Comparison of ENCODE assay signal across 8 cellular contexts in genomic region chr1:35191429-35192055, GRCh38. TPM values are rescaled to one million over a fixed set of nuclear protein-coding genes. Genes with fewer than 3 reads are reported as not detected.
DNase-seq lines count a peak whose midpoint lies in the region; ATAC-seq and TF ChIP-seq lines count a peak whose summit lies in the region.

No MANE protein-coding gene starts in this region.

- H3K4me1 Mint-ChIP-seq in T-helper 2 cell treated with Interferon-gamma antibody and Interleukin-4, amounts not matched to agents 5 μg/mL and 100 μg/mL, for 36 hours (ENCODE audit: low read depth) = peaks cover 51% of the 10 kb centered on the region

- peak overlapping the region; percentile 88 to 100 for H3K4me3 ChIP-seq in gastroesophageal sphincter
- H3K4me3 ChIP-seq in skeletal muscle satellite cell (ENCODE audit: low read length) = peak overlapping the region; percentile 90

- ATAC-seq in GM19468 (IDR thresholded peaks at IDR 0.05; ENCODE audit: extremely low read depth, unreplicated experiment) (peak; percentile 3), gastroesophageal sphincter (no peak), GM18520 (IDR thresholded peaks at IDR 0.05; ENCODE audit: unreplicated experiment) (no peak), GM19324 (IDR thresholded peaks at IDR 0.05; ENCODE audit: low FRiP score, unreplicated experiment) (no peak)

- no peaks in the 10 kb centered on the region for H3K9me3 Mint-ChIP-seq in T-helper 2 cell treated with Interferon-gamma antibody and Interleukin-4, amounts not matched to agents 5 μg/mL and 100 μg/mL, for 36 hours

- WGBS in gastroesophageal sphincter (ENCODE audit: low coverage in 1 of 2), 2 donors = 1% methylated on average over 13 of the region's 25 CpGs

- H3K9ac ChIP-seq in skeletal muscle satellite cell (ENCODE audit: low read depth, low read length) = peak overlapping the region; percentile 100

- peak overlapping the region; percentile 92 for H3K27ac Mint-ChIP-seq in T-helper 2 cell treated with Interferon-gamma antibody and Interleukin-4, amounts not matched to agents 5 μg/mL and 100 μg/mL, for 36 hours

- TF ChIP-seq CTCF in gastroesophageal sphincter (IDR thresholded peaks at IDR 0.05) (no peak), GM13977 (IDR thresholded peaks at IDR 0.05; ENCODE audit: extremely low read depth, insufficient read depth, missing control alignments) (no peak)

- H3K4me2 ChIP-seq in skeletal muscle satellite cell (ENCODE audit: low read length) = peak overlapping the region; percentile 77

- DNase-seq in T-helper 2 cell treated with Interferon-gamma antibody and Interleukin-4, amounts not matched to agents 5 μg/mL and 100 μg/mL, for 36 hours (ENCODE audit: low spot score) = no peak
- no peak for DNase-seq in NCI-H1092 (lab: John Stamatoyannopoulos, UW)
- DNase-seq in GM13977 (ENCODE audit: low spot score) = no peak

- H3K4me3 Mint-ChIP-seq in T-helper 2 cell treated with Interferon-gamma antibody and Interleukin-4, amounts not matched to agents 5 μg/mL and 100 μg/mL, for 36 hours = peak overlapping the region; percentile 96

- H3K36me3 ChIP-seq in gastroesophageal sphincter (peaks cover 9 to 50% of the 10 kb centered on the region in 2 donors), skeletal muscle satellite cell (ENCODE audit: insufficient read depth, low read length) (peaks cover 53% of the 10 kb centered on the region)

- H3K36me3 Mint-ChIP-seq in T-helper 2 cell treated with Interferon-gamma antibody and Interleukin-4, amounts not matched to agents 5 μg/mL and 100 μg/mL, for 36 hours (ENCODE audit: low read depth) = peaks cover 57% of the 10 kb centered on the region

- TF ChIP-seq POLR2A in gastroesophageal sphincter (IDR thresholded peaks at IDR 0.05) = no peak

- in situ Hi-C loops in GM13977 (cut with MboI; ENCODE audit: low pct_unique_long_range_greater_than_20kb, low sequenced_read_pairs, unreplicated experiment) = no loop called here

- no peak for TF ChIP-seq EP300 in gastroesophageal sphincter (IDR thresholded peaks at IDR 0.05)

- H3K4me1 ChIP-seq in gastroesophageal sphincter = peaks cover 5 to 57% (median 28%) of the 10 kb centered on the region in 3 donors
- H3K4me1 ChIP-seq in skeletal muscle satellite cell (ENCODE audit: control insufficient read depth, insufficient read depth, low read length) = peaks cover 27% of the 10 kb centered on the region

- no peaks in the 10 kb centered on the region for H3K9me3 ChIP-seq in gastroesophageal sphincter
- no peaks in the 10 kb centered on the region for H3K9me3 ChIP-seq in skeletal muscle satellite cell (replicated peaks; ENCODE audit: low read length)

- H3K27me3 ChIP-seq in gastroesophageal sphincter (no peaks in the 10 kb centered on the region), skeletal muscle satellite cell (ENCODE audit: control insufficient read depth, insufficient read depth, low read length) (no peaks in the 10 kb centered on the region)

- H3K27ac ChIP-seq in gastroesophageal sphincter = peak overlapping the region; percentile 97 to 100 (median 100)

- H3K27me3 Mint-ChIP-seq in T-helper 2 cell treated with Interferon-gamma antibody and Interleukin-4, amounts not matched to agents 5 μg/mL and 100 μg/mL, for 36 hours (ENCODE audit: low read depth) = no peaks in the 10 kb centered on the region

RNA-seq across cellular contexts. Expression of gene SFPQ, which starts 1.4 kb away (rescaled TPM):
- total RNA-seq in gastroesophageal sphincter = 100 to 1,000 TPM in 2 of 4 donors, 10 to 100 TPM in 2; 86.4 to 239 (median 146) TPM
- 185 and 247 TPM in 2 replicates for total RNA-seq in skeletal muscle satellite cell (2012; rRNA removed)
